In genomic region chr5:36070687-36071571, GRCh38 we compare ENCODE assay signal across 8 cellular contexts. TPM values are rescaled to one million over a fixed set of nuclear protein-coding genes. Genes with fewer than 3 reads are reported as not detected.
DNase-seq lines count a peak whose midpoint lies in the region; ATAC-seq, FAIRE-seq and TF ChIP-seq lines count a peak whose summit lies in the region.

No MANE protein-coding gene starts in this region.

- H3K27ac Mint-ChIP-seq in activated CD4-positive, alpha-beta memory T cell treated with anti-CD3 and anti-CD28 coated beads, Interleukin-2, amount 10 ng/mL, durations not matched to agents 7 days and 5 days = no peak overlapping the region

- peak overlapping the region; percentile 72 for H3K4me3 Mint-ChIP-seq in activated CD4-positive, alpha-beta memory T cell treated with anti-CD3 and anti-CD28 coated beads, Interleukin-2, amount 10 ng/mL, durations not matched to agents 7 days and 5 days

- H3K79me2 ChIP-seq in osteoblast (ENCODE audit: insufficient read depth, low read length) = no peaks in the 10 kb centered on the region

- H3K9me3 ChIP-seq in osteoblast (ENCODE audit: low read depth, low read length) (no peaks in the 10 kb centered on the region), BE2C (no peaks in the 10 kb centered on the region)

- no peaks in the 10 kb centered on the region for H3K4me1 ChIP-seq in osteoblast (ENCODE audit: insufficient read depth, low read length)
- no peaks in the 10 kb centered on the region for H3K4me1 ChIP-seq in BE2C

- POLR2A ChIA-PET in activated CD4-positive, alpha-beta memory T cell treated with anti-CD3 and anti-CD28 coated beads, Interleukin-2, amount 10 ng/mL, durations not matched to agents 7 days and 5 days (lab: Charles Lee) = interaction anchor here (1.1 kb wide), 1 partner anchor 170 kb away, joined by 3 read pairs; the partner anchor contains the start of gene NADK2

- peak overlapping the region; percentile 58 for H3K4me2 ChIP-seq in osteoblast (ENCODE audit: insufficient read depth, low read length)

- peak overlapping the region; percentile 65 for H2AFZ ChIP-seq in osteoblast (ENCODE audit: low read length)

- H3K9me3 Mint-ChIP-seq in activated CD4-positive, alpha-beta memory T cell treated with anti-CD3 and anti-CD28 coated beads, Interleukin-2, amount 10 ng/mL, durations not matched to agents 7 days and 5 days = no peaks in the 10 kb centered on the region

- peak overlapping the region; percentile 62 for H3K4me3 ChIP-seq in osteoblast (ENCODE audit: insufficient read depth, low read length)
- H3K4me3 ChIP-seq in BE2C (ENCODE audit: low read depth, low read length) = no peak overlapping the region

- no peak for TF ChIP-seq CTCF in osteoblast (IDR thresholded peaks at IDR 0.05; ENCODE audit: extremely low read depth, low read depth, low read length)
- no peak for TF ChIP-seq CTCF in BE2C (IDR thresholded peaks at IDR 0.05; ENCODE audit: low read depth, low read length)

- no peaks in the 10 kb centered on the region for H3K36me3 Mint-ChIP-seq in activated CD4-positive, alpha-beta memory T cell treated with anti-CD3 and anti-CD28 coated beads, Interleukin-2, amount 10 ng/mL, durations not matched to agents 7 days and 5 days (ENCODE audit: low read depth)

- H3K27me3 ChIP-seq in osteoblast (ENCODE audit: insufficient read depth, low read length) (peaks cover 30% of the 10 kb centered on the region), BE2C (peaks cover 8% of the 10 kb centered on the region)

- H3K4me1 Mint-ChIP-seq in activated CD4-positive, alpha-beta memory T cell treated with anti-CD3 and anti-CD28 coated beads, Interleukin-2, amount 10 ng/mL, durations not matched to agents 7 days and 5 days = peaks cover 16% of the 10 kb centered on the region

- H3K36me3 ChIP-seq in osteoblast (ENCODE audit: insufficient read depth, low read length) = no peaks in the 10 kb centered on the region
- H3K36me3 ChIP-seq in BE2C = no peaks in the 10 kb centered on the region

- no peaks in the 10 kb centered on the region for H4K20me1 ChIP-seq in osteoblast (ENCODE audit: insufficient read depth, low read length)

- no peak overlapping the region for H3K27ac ChIP-seq in osteoblast (ENCODE audit: low read depth, low read length)

- DNase-seq in activated CD4-positive, alpha-beta memory T cell treated with anti-CD3 and anti-CD28 coated beads, Interleukin-2, amount 10 ng/mL, durations not matched to agents 7 days and 5 days = no peak
- DNase-seq in osteoblast (ENCODE audit: insufficient read length, low spot score, missing footprints) (no peak), BE2C (no peak), SK-N-DZ (ENCODE audit: low spot score) (no peak), GM12892 (ENCODE audit: insufficient read length) (no peak)
- DNase-seq in activated CD8-positive, alpha-beta memory T cell treated with anti-CD3 and anti-CD28 coated beads, Interleukin-2, amount 50 U/mL, for 48 hours = no peak

- H3K27me3 Mint-ChIP-seq in activated CD4-positive, alpha-beta memory T cell treated with anti-CD3 and anti-CD28 coated beads, Interleukin-2, amount 10 ng/mL, durations not matched to agents 7 days and 5 days = peaks cover 31% of the 10 kb centered on the region

- FAIRE-seq in GM12892 (lab: Jason Lieb, UNC) = no peak

- no peak for TF ChIP-seq POLR2A in GM12892 (IDR thresholded peaks at IDR 0.05; ENCODE audit: low read depth, low read length)

- CTCF ChIA-PET in activated CD4-positive, alpha-beta memory T cell treated with anti-CD3 and anti-CD28 coated beads, Interleukin-2, amount 10 ng/mL, durations not matched to agents 7 days and 5 days (lab: Charles Lee) = interaction anchor here (1.3 to 3.7 kb wide), 3 partner anchors 8 to 235 kb away, joined by 3 to 14 read pairs (median 8); partner anchors contain the start of genes LMBRD2 and SKP2

- ATAC-seq in GM18867 (IDR thresholded peaks at IDR 0.05; ENCODE audit: unreplicated experiment) = peak; percentile 75
- ATAC-seq in HG02885 (IDR thresholded peaks at IDR 0.05; ENCODE audit: poor library complexity, unreplicated experiment) = peak; percentile 69

RNA-seq across cellular contexts. Expression of gene UGT3A2, which starts 4.2 kb away (rescaled TPM):
- under 1 TPM; 0.15 to 0.18 TPM for total RNA-seq in activated CD4-positive, alpha-beta memory T cell treated with anti-CD3 and anti-CD28 coated beads, Interleukin-2, amount 10 ng/mL, durations not matched to agents 7 days and 5 days
- total RNA-seq in osteoblast = under 0.01 TPM in 1 of 2 replicates, not detected in the other
- not detected for polyA plus RNA-seq in BE2C (2012; ENCODE audit: insufficient read depth, insufficient read length, low read depth)
- polyA plus RNA-seq in SK-N-DZ (2014; cell fraction: cytosol; rRNA removed) = 1.2 and 1.8 TPM in 2 replicates
- 0.49 and 0.50 TPM in 2 replicates for polyA plus RNA-seq in SK-N-DZ (2014; cell fraction: nucleus; rRNA removed)
- not detected for polyA plus RNA-seq in GM12892 (2012; ENCODE audit: missing spikeins)
